ENCODE assay signal across 8 cellular contexts in genomic region chr16:53435066-53435688, GRCh38.
DNase-seq lines count a peak whose midpoint lies in the region; ATAC-seq and TF ChIP-seq lines count a peak whose summit lies in the region.

No MANE protein-coding gene starts in this region.

- DNase-seq in AG08396 (ENCODE audit: low spot score) = peak; percentile 89
- DNase-seq in NCI-H2227 (lab: John Stamatoyannopoulos, UW; ENCODE audit: unreplicated experiment) = peak; percentile 62
- peak; percentile 94 for DNase-seq in choroid plexus epithelial cell (ENCODE audit: low read depth)
- peak; percentile 90 for DNase-seq in kidney tubule cell (ENCODE audit: low spot score)
- DNase-seq in stimulated activated CD4-positive, alpha-beta T cell treated with anti-CD3 and anti-CD28 coated beads, Interleukin-1b, Interleukin-23, amount 100 ng/mL, for 24 hours (ENCODE audit: low read depth in 4 of 4, low spot score in 1 of 4) = peak; percentile 6 to 32 (median 26)

- H3K4me3 ChIP-seq in choroid plexus epithelial cell (ENCODE audit: low read depth, low read length) = peak overlapping the region; percentile 95

- peak; percentile 92 for ATAC-seq in GM18873 (IDR thresholded peaks at IDR 0.05; ENCODE audit: low FRiP score, unreplicated experiment)
- peak; percentile 88 for ATAC-seq in HG03135 (IDR thresholded peaks at IDR 0.05; ENCODE audit: unreplicated experiment)
- ATAC-seq in activated CD4-positive, CD25-positive, alpha-beta regulatory T cell treated with anti-CD3 and anti-CD28 coated beads, Interleukin-2, amount 50 U/mL, for 24 hours = peak; percentile 72 to 78

- TF ChIP-seq CTCF in choroid plexus epithelial cell (conservative IDR thresholded peaks at IDR 0.05; ENCODE audit: low read depth, low read length) = no peak

Comparison
In these comparisons a context has a peak if more than half of its experiments do, and no peak if none do; other contexts are left out.
1. Peak in every context shown above with its lines: DNase-seq, ATAC-seq and H3K4me3 ChIP-seq.
2. DNase-seq: peak in every context shown above with its lines; median percentile 94 in choroid plexus epithelial cell; 90 in kidney tubule cell; 89 in AG08396; 62 in NCI-H2227; 26 in stimulated activated CD4-positive, alpha-beta T cell treated with anti-CD3 and anti-CD28 coated beads, Interleukin-1b, Interleukin-23, amount 100 ng/mL, for 24 hours.